Comparison of ENCODE assay signal across 1 cellular context in the genomic region with DNA sequence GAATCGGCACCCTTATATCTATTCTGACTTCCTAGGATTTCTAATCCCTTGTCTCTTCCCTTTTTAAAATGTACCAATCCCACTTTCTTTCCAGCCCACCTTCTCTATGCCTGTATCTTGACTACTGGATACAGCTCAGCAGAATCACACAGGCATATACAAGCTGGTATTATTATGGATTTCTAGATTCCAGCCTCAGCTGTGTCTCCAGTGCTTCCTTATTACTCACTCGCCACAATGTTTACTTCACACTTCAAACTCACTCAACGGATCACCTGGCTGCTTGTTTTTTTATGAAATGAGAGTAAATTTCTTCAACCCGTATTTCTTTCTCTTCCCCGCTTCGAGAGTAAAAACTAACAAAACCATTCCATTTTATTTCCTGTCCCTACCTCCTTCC.
TF ChIP-seq lines count a peak whose summit lies in the region.

No MANE protein-coding gene starts in this region.

TF ChIP-seq in GM23338, 12 proteins besides CTCF, POLR2A, EP300 and RAD21 (continued from another document):
- TF ChIP-seq, protein P1, sequence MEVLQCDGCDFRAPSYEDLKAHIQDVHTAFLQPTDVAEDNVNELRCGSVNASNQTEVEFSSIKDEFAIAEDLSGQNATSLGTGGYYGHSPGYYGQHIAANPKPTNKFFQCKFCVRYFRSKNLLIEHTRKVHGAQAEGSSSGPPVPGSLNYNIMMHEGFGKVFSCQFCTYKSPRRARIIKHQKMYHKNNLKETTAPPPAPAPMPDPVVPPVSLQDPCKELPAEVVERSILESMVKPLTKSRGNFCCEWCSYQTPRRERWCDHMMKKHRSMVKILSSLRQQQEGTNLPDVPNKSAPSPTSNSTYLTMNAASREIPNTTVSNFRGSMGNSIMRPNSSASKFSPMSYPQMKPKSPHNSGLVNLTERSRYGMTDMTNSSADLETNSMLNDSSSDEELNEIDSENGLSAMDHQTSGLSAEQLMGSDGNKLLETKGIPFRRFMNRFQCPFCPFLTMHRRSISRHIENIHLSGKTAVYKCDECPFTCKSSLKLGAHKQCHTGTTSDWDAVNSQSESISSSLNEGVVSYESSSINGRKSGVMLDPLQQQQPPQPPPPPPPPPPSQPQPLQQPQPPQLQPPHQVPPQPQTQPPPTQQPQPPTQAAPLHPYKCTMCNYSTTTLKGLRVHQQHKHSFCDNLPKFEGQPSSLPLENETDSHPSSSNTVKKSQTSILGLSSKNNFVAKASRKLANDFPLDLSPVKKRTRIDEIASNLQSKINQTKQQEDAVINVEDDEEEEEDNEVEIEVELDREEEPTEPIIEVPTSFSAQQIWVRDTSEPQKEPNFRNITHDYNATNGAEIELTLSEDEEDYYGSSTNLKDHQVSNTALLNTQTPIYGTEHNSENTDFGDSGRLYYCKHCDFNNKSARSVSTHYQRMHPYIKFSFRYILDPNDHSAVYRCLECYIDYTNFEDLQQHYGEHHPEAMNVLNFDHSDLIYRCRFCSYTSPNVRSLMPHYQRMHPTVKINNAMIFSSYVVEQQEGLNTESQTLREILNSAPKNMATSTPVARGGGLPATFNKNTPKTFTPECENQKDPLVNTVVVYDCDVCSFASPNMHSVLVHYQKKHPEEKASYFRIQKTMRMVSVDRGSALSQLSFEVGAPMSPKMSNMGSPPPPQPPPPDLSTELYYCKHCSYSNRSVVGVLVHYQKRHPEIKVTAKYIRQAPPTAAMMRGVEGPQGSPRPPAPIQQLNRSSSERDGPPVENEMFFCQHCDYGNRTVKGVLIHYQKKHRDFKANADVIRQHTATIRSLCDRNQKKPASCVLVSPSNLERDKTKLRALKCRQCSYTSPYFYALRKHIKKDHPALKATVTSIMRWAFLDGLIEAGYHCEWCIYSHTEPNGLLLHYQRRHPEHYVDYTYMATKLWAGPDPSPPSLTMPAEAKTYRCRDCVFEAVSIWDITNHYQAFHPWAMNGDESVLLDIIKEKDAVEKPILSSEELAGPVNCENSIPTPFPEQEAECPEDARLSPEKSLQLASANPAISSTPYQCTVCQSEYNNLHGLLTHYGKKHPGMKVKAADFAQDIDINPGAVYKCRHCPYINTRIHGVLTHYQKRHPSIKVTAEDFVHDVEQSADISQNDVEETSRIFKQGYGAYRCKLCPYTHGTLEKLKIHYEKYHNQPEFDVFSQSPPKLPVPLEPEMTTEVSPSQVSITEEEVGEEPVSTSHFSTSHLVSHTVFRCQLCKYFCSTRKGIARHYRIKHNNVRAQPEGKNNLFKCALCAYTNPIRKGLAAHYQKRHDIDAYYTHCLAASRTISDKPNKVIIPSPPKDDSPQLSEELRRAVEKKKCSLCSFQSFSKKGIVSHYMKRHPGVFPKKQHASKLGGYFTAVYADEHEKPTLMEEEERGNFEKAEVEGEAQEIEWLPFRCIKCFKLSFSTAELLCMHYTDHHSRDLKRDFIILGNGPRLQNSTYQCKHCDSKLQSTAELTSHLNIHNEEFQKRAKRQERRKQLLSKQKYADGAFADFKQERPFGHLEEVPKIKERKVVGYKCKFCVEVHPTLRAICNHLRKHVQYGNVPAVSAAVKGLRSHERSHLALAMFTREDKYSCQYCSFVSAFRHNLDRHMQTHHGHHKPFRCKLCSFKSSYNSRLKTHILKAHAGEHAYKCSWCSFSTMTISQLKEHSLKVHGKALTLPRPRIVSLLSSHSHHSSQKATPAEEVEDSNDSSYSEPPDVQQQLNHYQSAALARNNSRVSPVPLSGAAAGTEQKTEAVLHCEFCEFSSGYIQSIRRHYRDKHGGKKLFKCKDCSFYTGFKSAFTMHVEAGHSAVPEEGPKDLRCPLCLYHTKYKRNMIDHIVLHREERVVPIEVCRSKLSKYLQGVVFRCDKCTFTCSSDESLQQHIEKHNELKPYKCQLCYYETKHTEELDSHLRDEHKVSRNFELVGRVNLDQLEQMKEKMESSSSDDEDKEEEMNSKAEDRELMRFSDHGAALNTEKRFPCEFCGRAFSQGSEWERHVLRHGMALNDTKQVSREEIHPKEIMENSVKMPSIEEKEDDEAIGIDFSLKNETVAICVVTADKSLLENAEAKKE (CRISPR knock-in tag; IDR thresholded peaks at IDR 0.05): no peak
- no peak for TF ChIP-seq ETS1 (IDR thresholded peaks at IDR 0.05)
- TF ChIP-seq EZH2phosphoT487 (IDR thresholded peaks at IDR 0.05; ENCODE audit: unreplicated experiment): no peak
- TF ChIP-seq, protein P2, sequence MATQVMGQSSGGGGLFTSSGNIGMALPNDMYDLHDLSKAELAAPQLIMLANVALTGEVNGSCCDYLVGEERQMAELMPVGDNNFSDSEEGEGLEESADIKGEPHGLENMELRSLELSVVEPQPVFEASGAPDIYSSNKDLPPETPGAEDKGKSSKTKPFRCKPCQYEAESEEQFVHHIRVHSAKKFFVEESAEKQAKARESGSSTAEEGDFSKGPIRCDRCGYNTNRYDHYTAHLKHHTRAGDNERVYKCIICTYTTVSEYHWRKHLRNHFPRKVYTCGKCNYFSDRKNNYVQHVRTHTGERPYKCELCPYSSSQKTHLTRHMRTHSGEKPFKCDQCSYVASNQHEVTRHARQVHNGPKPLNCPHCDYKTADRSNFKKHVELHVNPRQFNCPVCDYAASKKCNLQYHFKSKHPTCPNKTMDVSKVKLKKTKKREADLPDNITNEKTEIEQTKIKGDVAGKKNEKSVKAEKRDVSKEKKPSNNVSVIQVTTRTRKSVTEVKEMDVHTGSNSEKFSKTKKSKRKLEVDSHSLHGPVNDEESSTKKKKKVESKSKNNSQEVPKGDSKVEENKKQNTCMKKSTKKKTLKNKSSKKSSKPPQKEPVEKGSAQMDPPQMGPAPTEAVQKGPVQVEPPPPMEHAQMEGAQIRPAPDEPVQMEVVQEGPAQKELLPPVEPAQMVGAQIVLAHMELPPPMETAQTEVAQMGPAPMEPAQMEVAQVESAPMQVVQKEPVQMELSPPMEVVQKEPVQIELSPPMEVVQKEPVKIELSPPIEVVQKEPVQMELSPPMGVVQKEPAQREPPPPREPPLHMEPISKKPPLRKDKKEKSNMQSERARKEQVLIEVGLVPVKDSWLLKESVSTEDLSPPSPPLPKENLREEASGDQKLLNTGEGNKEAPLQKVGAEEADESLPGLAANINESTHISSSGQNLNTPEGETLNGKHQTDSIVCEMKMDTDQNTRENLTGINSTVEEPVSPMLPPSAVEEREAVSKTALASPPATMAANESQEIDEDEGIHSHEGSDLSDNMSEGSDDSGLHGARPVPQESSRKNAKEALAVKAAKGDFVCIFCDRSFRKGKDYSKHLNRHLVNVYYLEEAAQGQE (IDR thresholded peaks at IDR 0.05; ENCODE audit: unreplicated experiment): no peak
- no peak for TF ChIP-seq EZH2 (IDR thresholded peaks at IDR 0.05; ENCODE audit: low read depth, unreplicated experiment)
- TF ChIP-seq JUNB (IDR thresholded peaks at IDR 0.05; ENCODE audit: unreplicated experiment): no peak
- no peak for TF ChIP-seq STAT1 (IDR thresholded peaks at IDR 0.05; ENCODE audit: unreplicated experiment)
- TF ChIP-seq POLR2AphosphoS5 (IDR thresholded peaks at IDR 0.05; ENCODE audit: low read depth): no peak
- TF ChIP-seq ZNF331 (CRISPR knock-in tag; IDR thresholded peaks at IDR 0.05; ENCODE audit: low read depth): no peak
